Comparison of ENCODE assay signal across 1 cellular context in genomic region chr20:34872604-34873224, GRCh38.
TF ChIP-seq lines count a peak whose summit lies in the region.

Gene GGT7, minus strand, starts transcription at chr20:34872856. Its CDS starts 41 bp downstream, at chr20:34872815.

TF ChIP-seq in HEK293, 187 proteins besides CTCF, POLR2A, EP300 and RAD21 (continued from another document and continues in another):
- TF ChIP-seq ZNF518A (tag by site-specific recombination; conservative IDR thresholded peaks at IDR 0.05; ENCODE audit: low read depth) (no peak), TRIM28 (IDR thresholded peaks at IDR 0.05; ENCODE audit: borderline replicate concordance, low read length) (no peak), ZNF350 (tag by site-specific recombination; IDR thresholded peaks at IDR 0.05) (no peak), WT1 (tag by site-specific recombination; IDR thresholded peaks at IDR 0.05) (0 out of 2 replicates have a peak, but pooled peaks have one; percentile 13), EGR2 (tag by site-specific recombination; IDR thresholded peaks at IDR 0.05; ENCODE audit: low read depth) (peak; percentile 83), ZNF561 (tag by site-specific recombination; IDR thresholded peaks at IDR 0.05; ENCODE audit: borderline replicate concordance) (no peak), ZBTB49 (tag by site-specific recombination; IDR thresholded peaks at IDR 0.05; ENCODE audit: low read depth) (no peak), ZNF155 (tag by site-specific recombination; IDR thresholded peaks at IDR 0.05) (no peak), ZNF202 (tag by site-specific recombination; IDR thresholded peaks at IDR 0.05; ENCODE audit: borderline replicate concordance) (no peak), ZNF354C (tag by site-specific recombination; IDR thresholded peaks at IDR 0.05; ENCODE audit: borderline replicate concordance, low read depth) (no peak), ZIC2 (tag by site-specific recombination; IDR thresholded peaks at IDR 0.05) (peak; percentile 63), GFI1B (tag by site-specific recombination; IDR thresholded peaks at IDR 0.05) (no peak), ZNF433 (tag by site-specific recombination; IDR thresholded peaks at IDR 0.05; ENCODE audit: low read depth) (no peak), GLI2 (tag by site-specific recombination; IDR thresholded peaks at IDR 0.05; ENCODE audit: borderline replicate concordance, low read depth) (no peak), ZNF658 (tag by site-specific recombination; IDR thresholded peaks at IDR 0.05) (no peak), ZNF514 (tag by site-specific recombination; IDR thresholded peaks at IDR 0.05) (no peak), ZNF704 (tag by site-specific recombination; IDR thresholded peaks at IDR 0.05) (no peak), ZBTB26 (tag by site-specific recombination; optimal IDR thresholded peaks at IDR 0.05) (peak; percentile 78), ZNF629 (tag by site-specific recombination; IDR thresholded peaks at IDR 0.05) (0 out of 2 replicates have a peak, but pooled peaks have one; percentile 24), BCL11A (tag by site-specific recombination; IDR thresholded peaks at IDR 0.05; ENCODE audit: low read depth) (no peak), OSR2 (tag by site-specific recombination; IDR thresholded peaks at IDR 0.05) (no peak), ZNF560 (tag by site-specific recombination; IDR thresholded peaks at IDR 0.05; ENCODE audit: borderline replicate concordance) (no peak), ZNF639 (tag by site-specific recombination; IDR thresholded peaks at IDR 0.05) (no peak), ZNF670 (tag by site-specific recombination; IDR thresholded peaks at IDR 0.05; ENCODE audit: low read depth) (no peak), MZF1 (tag by site-specific recombination; IDR thresholded peaks at IDR 0.05; ENCODE audit: borderline replicate concordance) (no peak; the same call in 1 of the 2 replicates), ZNF335 (tag by site-specific recombination; conservative IDR thresholded peaks at IDR 0.05) (peak; percentile 86), PATZ1 (tag by site-specific recombination; IDR thresholded peaks at IDR 0.05) (peak; percentile 90), ZNF692 (tag by site-specific recombination; IDR thresholded peaks at IDR 0.05) (peak; percentile 73; the same call in 1 of the 2 replicates), ZSCAN16 (tag by site-specific recombination; IDR thresholded peaks at IDR 0.05) (no peak), ZNF571 (tag by site-specific recombination; IDR thresholded peaks at IDR 0.05) (no peak), ZNF112 (tag by site-specific recombination; IDR thresholded peaks at IDR 0.05) (no peak), ZNF362 (tag by site-specific recombination; IDR thresholded peaks at IDR 0.05) (no peak), ZNF404 (tag by site-specific recombination; IDR thresholded peaks at IDR 0.05) (no peak), ZNF121 (tag by site-specific recombination; IDR thresholded peaks at IDR 0.05) (no peak), ZNF600 (tag by site-specific recombination; IDR thresholded peaks at IDR 0.05) (0 out of 2 replicates have a peak, but pooled peaks have one; percentile 32), ZFP69B (tag by site-specific recombination; IDR thresholded peaks at IDR 0.05) (no peak), ZNF624 (tag by site-specific recombination; IDR thresholded peaks at IDR 0.05) (no peak), ZBTB17 (tag by site-specific recombination; IDR thresholded peaks at IDR 0.05) (peak; percentile 64), ZNF837 (tag by site-specific recombination; IDR thresholded peaks at IDR 0.05) (no peak), GLI4 (tag by site-specific recombination; IDR thresholded peaks at IDR 0.05) (no peak), ZNF223 (tag by site-specific recombination; IDR thresholded peaks at IDR 0.05) (no peak), KLF10 (tag by site-specific recombination; IDR thresholded peaks at IDR 0.05) (peak; percentile 69), KLF16 (tag by site-specific recombination; IDR thresholded peaks at IDR 0.05) (no peak), ZBTB21 (tag by site-specific recombination; IDR thresholded peaks at IDR 0.05) (no peak), ZNF701 (tag by site-specific recombination; IDR thresholded peaks at IDR 0.05) (no peak), SALL2 (tag by site-specific recombination; IDR thresholded peaks at IDR 0.05; ENCODE audit: borderline replicate concordance) (no peak), PRDM4 (tag by site-specific recombination; IDR thresholded peaks at IDR 0.05) (no peak), ZNF776 (tag by site-specific recombination; IDR thresholded peaks at IDR 0.05; ENCODE audit: borderline replicate concordance) (no peak), SCRT2 (tag by site-specific recombination; IDR thresholded peaks at IDR 0.05) (peak; percentile 69), ZNF211 (tag by site-specific recombination; IDR thresholded peaks at IDR 0.05; ENCODE audit: low read depth) (no peak)
